Comparison of ENCODE assay signal across 8 cellular contexts in genomic region chr20:22333885-22334545, GRCh38.
DNase-seq lines count a peak whose midpoint lies in the region; ATAC-seq and TF ChIP-seq lines count a peak whose summit lies in the region.

No MANE protein-coding gene starts in this region.

- no peak for TF ChIP-seq EP300 in gastroesophageal sphincter (IDR thresholded peaks at IDR 0.05)

- TF ChIP-seq CTCF in gastroesophageal sphincter (IDR thresholded peaks at IDR 0.05) (peak; percentile 40 to 74 (median 52)), parathyroid adenoma (IDR thresholded peaks at IDR 0.05) (peak; percentile 70)

- H3K79me2 ChIP-seq in parathyroid adenoma: no peaks in the 10 kb centered on the region

- DNase-seq in CMK (ENCODE audit: low read depth): peak; percentile 35
- peak; percentile 97 for DNase-seq in NCI-H510A treated with DMSO at 0.1 percent for 48 hours (lab: John Stamatoyannopoulos, UW)
- peak; percentile 29 for DNase-seq in activated T-cell treated with anti-CD3 and anti-CD28 coated beads for 48 hours (ENCODE audit: low read depth)
- no peak for DNase-seq in OCI-M2 (lab: John Stamatoyannopoulos, UW; ENCODE audit: unreplicated experiment)

- H3K27ac ChIP-seq in gastroesophageal sphincter (no peak overlapping the region), parathyroid adenoma (no peak overlapping the region)

- H3K9me3 ChIP-seq in gastroesophageal sphincter (no peaks in the 10 kb centered on the region), parathyroid adenoma (ENCODE audit: control insufficient read depth, low read length) (no peaks in the 10 kb centered on the region)

- 34 to 36% methylated on average over 10 to 19 of the region's 19 CpGs for WGBS in gastroesophageal sphincter (ENCODE audit: low coverage in 1 of 2), 2 donors

- H3K27me3 ChIP-seq in gastroesophageal sphincter: peaks cover 74% of the 10 kb centered on the region
- H3K27me3 ChIP-seq in parathyroid adenoma (ENCODE audit: control insufficient read depth, insufficient read depth, low read length): no peaks in the 10 kb centered on the region

- no peaks in the 10 kb centered on the region for H3K36me3 ChIP-seq in gastroesophageal sphincter
- H3K36me3 ChIP-seq in parathyroid adenoma (ENCODE audit: control insufficient read depth, insufficient read depth, low read length): no peaks in the 10 kb centered on the region

- H3K4me1 ChIP-seq in gastroesophageal sphincter (no peaks in the 10 kb centered on the region), parathyroid adenoma (no peaks in the 10 kb centered on the region)

- H2AFZ ChIP-seq in parathyroid adenoma: no peak overlapping the region

- H3K4me3 ChIP-seq in gastroesophageal sphincter (no peak overlapping the region), parathyroid adenoma (ENCODE audit: low read depth, low read length) (no peak overlapping the region)

- H3K4me2 ChIP-seq in parathyroid adenoma (ENCODE audit: low read length): no peak overlapping the region

- TF ChIP-seq POLR2A in gastroesophageal sphincter (IDR thresholded peaks at IDR 0.05): no peak

- ATAC-seq in GM18909 (IDR thresholded peaks at IDR 0.05; ENCODE audit: poor library complexity, unreplicated experiment) (peak; percentile 79), HG03432 (IDR thresholded peaks at IDR 0.05; ENCODE audit: unreplicated experiment) (peak; percentile 83), gastroesophageal sphincter (no peak)

- no peak overlapping the region for H3K9ac ChIP-seq in parathyroid adenoma
